1 cellular context compared by ENCODE assay signal in the genomic region with DNA sequence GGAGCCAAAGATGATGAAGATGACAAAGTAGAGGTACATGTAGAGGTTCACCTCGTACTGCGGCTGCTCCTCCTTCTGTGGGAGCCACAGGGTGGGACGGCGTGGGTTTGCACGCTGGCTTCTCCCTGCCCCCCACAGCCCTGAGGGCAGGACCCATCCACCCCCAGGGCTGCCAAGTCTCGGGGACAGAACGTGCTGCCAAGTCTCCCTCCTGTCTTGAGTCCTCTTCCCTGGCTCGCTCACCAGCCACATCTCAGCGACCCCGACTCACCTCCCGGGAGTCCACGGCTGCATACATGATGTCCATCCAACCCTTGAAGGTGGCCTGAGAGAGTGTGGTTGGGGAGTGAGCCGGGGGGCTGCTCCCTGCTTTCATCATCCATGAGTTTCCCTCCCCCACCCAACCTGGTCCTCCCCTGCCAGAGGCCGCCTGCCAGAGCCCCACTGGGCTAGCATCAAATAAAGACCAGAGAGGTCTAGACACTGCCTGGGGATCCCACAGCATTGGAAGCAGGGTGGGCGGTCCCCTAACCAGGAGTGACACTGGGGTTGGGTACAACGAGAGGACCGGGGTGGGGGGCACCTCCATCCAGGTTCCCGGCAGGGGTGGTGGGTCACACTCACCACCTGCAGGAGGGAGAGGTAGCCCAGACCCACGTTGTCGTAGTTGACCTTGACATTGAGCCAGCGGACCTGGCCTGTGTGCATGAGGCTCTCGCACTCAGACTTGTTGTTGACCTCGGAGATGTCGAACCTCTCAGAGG.
TF ChIP-seq lines count a peak whose summit lies in the region.

No MANE protein-coding gene starts in this region.

TF ChIP-seq in HepG2, 621 proteins besides CTCF, POLR2A, EP300 and RAD21 (continues in another document):
- TF ChIP-seq HNF4G (IDR thresholded peaks at IDR 0.05; ENCODE audit: borderline replicate concordance, low read depth, low read length): no peak
- no peak for TF ChIP-seq HNF4G (CRISPR knock-in tag; IDR thresholded peaks at IDR 0.05; ENCODE audit: borderline replicate concordance, low read depth)
- TF ChIP-seq, protein P1, sequence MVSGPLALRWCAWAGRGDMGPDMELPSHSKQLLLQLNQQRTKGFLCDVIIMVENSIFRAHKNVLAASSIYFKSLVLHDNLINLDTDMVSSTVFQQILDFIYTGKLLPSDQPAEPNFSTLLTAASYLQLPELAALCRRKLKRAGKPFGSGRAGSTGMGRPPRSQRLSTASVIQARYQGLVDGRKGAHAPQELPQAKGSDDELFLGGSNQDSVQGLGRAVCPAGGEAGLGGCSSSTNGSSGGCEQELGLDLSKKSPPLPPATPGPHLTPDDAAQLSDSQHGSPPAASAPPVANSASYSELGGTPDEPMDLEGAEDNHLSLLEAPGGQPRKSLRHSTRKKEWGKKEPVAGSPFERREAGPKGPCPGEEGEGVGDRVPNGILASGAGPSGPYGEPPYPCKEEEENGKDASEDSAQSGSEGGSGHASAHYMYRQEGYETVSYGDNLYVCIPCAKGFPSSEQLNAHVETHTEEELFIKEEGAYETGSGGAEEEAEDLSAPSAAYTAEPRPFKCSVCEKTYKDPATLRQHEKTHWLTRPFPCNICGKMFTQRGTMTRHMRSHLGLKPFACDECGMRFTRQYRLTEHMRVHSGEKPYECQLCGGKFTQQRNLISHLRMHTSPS (CRISPR knock-in tag; IDR thresholded peaks at IDR 0.05; ENCODE audit: low read depth): no peak
- TF ChIP-seq, protein P2, sequence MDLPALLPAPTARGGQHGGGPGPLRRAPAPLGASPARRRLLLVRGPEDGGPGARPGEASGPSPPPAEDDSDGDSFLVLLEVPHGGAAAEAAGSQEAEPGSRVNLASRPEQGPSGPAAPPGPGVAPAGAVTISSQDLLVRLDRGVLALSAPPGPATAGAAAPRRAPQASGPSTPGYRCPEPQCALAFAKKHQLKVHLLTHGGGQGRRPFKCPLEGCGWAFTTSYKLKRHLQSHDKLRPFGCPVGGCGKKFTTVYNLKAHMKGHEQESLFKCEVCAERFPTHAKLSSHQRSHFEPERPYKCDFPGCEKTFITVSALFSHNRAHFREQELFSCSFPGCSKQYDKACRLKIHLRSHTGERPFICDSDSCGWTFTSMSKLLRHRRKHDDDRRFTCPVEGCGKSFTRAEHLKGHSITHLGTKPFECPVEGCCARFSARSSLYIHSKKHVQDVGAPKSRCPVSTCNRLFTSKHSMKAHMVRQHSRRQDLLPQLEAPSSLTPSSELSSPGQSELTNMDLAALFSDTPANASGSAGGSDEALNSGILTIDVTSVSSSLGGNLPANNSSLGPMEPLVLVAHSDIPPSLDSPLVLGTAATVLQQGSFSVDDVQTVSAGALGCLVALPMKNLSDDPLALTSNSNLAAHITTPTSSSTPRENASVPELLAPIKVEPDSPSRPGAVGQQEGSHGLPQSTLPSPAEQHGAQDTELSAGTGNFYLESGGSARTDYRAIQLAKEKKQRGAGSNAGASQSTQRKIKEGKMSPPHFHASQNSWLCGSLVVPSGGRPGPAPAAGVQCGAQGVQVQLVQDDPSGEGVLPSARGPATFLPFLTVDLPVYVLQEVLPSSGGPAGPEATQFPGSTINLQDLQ (CRISPR knock-in tag; IDR thresholded peaks at IDR 0.05): no peak
- peak; percentile 15 for TF ChIP-seq SKI (IDR thresholded peaks at IDR 0.05; ENCODE audit: partially characterized antibody)
- TF ChIP-seq ZNF33A (CRISPR knock-in tag; IDR thresholded peaks at IDR 0.05; ENCODE audit: borderline replicate concordance): no peak
- TF ChIP-seq, protein P3, sequence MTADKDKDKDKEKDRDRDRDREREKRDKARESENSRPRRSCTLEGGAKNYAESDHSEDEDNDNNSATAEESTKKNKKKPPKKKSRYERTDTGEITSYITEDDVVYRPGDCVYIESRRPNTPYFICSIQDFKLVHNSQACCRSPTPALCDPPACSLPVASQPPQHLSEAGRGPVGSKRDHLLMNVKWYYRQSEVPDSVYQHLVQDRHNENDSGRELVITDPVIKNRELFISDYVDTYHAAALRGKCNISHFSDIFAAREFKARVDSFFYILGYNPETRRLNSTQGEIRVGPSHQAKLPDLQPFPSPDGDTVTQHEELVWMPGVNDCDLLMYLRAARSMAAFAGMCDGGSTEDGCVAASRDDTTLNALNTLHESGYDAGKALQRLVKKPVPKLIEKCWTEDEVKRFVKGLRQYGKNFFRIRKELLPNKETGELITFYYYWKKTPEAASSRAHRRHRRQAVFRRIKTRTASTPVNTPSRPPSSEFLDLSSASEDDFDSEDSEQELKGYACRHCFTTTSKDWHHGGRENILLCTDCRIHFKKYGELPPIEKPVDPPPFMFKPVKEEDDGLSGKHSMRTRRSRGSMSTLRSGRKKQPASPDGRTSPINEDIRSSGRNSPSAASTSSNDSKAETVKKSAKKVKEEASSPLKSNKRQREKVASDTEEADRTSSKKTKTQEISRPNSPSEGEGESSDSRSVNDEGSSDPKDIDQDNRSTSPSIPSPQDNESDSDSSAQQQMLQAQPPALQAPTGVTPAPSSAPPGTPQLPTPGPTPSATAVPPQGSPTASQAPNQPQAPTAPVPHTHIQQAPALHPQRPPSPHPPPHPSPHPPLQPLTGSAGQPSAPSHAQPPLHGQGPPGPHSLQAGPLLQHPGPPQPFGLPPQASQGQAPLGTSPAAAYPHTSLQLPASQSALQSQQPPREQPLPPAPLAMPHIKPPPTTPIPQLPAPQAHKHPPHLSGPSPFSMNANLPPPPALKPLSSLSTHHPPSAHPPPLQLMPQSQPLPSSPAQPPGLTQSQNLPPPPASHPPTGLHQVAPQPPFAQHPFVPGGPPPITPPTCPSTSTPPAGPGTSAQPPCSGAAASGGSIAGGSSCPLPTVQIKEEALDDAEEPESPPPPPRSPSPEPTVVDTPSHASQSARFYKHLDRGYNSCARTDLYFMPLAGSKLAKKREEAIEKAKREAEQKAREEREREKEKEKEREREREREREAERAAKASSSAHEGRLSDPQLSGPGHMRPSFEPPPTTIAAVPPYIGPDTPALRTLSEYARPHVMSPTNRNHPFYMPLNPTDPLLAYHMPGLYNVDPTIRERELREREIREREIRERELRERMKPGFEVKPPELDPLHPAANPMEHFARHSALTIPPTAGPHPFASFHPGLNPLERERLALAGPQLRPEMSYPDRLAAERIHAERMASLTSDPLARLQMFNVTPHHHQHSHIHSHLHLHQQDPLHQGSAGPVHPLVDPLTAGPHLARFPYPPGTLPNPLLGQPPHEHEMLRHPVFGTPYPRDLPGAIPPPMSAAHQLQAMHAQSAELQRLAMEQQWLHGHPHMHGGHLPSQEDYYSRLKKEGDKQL (CRISPR knock-in tag; IDR thresholded peaks at IDR 0.05; ENCODE audit: low read depth): no peak
- peak; percentile 37; the same call in 1 of the 2 replicates for TF ChIP-seq ZNF563 (CRISPR knock-in tag; IDR thresholded peaks at IDR 0.05)
- TF ChIP-seq, protein P4, sequence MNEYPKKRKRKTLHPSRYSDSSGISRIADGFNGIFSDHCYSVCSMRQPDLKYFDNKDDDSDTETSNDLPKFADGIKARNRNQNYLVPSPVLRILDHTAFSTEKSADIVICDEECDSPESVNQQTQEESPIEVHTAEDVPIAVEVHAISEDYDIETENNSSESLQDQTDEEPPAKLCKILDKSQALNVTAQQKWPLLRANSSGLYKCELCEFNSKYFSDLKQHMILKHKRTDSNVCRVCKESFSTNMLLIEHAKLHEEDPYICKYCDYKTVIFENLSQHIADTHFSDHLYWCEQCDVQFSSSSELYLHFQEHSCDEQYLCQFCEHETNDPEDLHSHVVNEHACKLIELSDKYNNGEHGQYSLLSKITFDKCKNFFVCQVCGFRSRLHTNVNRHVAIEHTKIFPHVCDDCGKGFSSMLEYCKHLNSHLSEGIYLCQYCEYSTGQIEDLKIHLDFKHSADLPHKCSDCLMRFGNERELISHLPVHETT (CRISPR knock-in tag; conservative IDR thresholded peaks at IDR 0.05): no peak
- TF ChIP-seq, protein P5, sequence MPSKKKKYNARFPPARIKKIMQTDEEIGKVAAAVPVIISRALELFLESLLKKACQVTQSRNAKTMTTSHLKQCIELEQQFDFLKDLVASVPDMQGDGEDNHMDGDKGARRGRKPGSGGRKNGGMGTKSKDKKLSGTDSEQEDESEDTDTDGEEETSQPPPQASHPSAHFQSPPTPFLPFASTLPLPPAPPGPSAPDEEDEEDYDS (CRISPR knock-in tag; IDR thresholded peaks at IDR 0.05): no peak
- TF ChIP-seq, protein P6, sequence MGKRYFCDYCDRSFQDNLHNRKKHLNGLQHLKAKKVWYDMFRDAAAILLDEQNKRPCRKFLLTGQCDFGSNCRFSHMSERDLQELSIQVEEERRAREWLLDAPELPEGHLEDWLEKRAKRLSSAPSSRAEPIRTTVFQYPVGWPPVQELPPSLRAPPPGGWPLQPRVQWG (CRISPR knock-in tag; IDR thresholded peaks at IDR 0.05; ENCODE audit: borderline replicate concordance, low read depth): no peak
- TF ChIP-seq ZNF768 (CRISPR knock-in tag; IDR thresholded peaks at IDR 0.05): peak; percentile 97
- no peak for TF ChIP-seq ZNF776 (CRISPR knock-in tag; IDR thresholded peaks at IDR 0.05)
- TF ChIP-seq ZC3H4 (CRISPR knock-in tag; IDR thresholded peaks at IDR 0.05; ENCODE audit: borderline replicate concordance): no peak
- no peak for TF ChIP-seq TAF15 (IDR thresholded peaks at IDR 0.05; ENCODE audit: low read depth, low read length, poor library complexity, severe bottlenecking)
- TF ChIP-seq NFIB (CRISPR knock-in tag; IDR thresholded peaks at IDR 0.05; ENCODE audit: borderline replicate concordance): no peak
- no peak for TF ChIP-seq ZNF33B (CRISPR knock-in tag; IDR thresholded peaks at IDR 0.05)
- TF ChIP-seq, protein P7, sequence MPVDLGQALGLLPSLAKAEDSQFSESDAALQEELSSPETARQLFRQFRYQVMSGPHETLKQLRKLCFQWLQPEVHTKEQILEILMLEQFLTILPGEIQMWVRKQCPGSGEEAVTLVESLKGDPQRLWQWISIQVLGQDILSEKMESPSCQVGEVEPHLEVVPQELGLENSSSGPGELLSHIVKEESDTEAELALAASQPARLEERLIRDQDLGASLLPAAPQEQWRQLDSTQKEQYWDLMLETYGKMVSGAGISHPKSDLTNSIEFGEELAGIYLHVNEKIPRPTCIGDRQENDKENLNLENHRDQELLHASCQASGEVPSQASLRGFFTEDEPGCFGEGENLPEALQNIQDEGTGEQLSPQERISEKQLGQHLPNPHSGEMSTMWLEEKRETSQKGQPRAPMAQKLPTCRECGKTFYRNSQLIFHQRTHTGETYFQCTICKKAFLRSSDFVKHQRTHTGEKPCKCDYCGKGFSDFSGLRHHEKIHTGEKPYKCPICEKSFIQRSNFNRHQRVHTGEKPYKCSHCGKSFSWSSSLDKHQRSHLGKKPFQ (CRISPR knock-in tag; IDR thresholded peaks at IDR 0.05; ENCODE audit: insufficient replicate concordance): no peak
- no peak for TF ChIP-seq ARNTL (CRISPR knock-in tag; IDR thresholded peaks at IDR 0.05)
- no peak for TF ChIP-seq NRL (CRISPR knock-in tag; IDR thresholded peaks at IDR 0.05; ENCODE audit: borderline replicate concordance)
- TF ChIP-seq CENPT (CRISPR knock-in tag; IDR thresholded peaks at IDR 0.05; ENCODE audit: low read depth): no peak
- TF ChIP-seq, protein P8, sequence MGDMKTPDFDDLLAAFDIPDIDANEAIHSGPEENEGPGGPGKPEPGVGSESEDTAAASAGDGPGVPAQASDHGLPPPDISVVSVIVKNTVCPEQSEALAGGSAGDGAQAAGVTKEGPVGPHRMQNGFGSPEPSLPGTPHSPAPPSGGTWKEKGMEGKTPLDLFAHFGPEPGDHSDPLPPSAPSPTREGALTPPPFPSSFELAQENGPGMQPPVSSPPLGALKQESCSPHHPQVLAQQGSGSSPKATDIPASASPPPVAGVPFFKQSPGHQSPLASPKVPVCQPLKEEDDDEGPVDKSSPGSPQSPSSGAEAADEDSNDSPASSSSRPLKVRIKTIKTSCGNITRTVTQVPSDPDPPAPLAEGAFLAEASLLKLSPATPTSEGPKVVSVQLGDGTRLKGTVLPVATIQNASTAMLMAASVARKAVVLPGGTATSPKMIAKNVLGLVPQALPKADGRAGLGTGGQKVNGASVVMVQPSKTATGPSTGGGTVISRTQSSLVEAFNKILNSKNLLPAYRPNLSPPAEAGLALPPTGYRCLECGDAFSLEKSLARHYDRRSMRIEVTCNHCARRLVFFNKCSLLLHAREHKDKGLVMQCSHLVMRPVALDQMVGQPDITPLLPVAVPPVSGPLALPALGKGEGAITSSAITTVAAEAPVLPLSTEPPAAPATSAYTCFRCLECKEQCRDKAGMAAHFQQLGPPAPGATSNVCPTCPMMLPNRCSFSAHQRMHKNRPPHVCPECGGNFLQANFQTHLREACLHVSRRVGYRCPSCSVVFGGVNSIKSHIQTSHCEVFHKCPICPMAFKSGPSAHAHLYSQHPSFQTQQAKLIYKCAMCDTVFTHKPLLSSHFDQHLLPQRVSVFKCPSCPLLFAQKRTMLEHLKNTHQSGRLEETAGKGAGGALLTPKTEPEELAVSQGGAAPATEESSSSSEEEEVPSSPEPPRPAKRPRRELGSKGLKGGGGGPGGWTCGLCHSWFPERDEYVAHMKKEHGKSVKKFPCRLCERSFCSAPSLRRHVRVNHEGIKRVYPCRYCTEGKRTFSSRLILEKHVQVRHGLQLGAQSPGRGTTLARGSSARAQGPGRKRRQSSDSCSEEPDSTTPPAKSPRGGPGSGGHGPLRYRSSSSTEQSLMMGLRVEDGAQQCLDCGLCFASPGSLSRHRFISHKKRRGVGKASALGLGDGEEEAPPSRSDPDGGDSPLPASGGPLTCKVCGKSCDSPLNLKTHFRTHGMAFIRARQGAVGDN (CRISPR knock-in tag; IDR thresholded peaks at IDR 0.05): peak; percentile 8; the same call in 1 of the 2 replicates
- no peak for TF ChIP-seq ZMYM2 (CRISPR knock-in tag; IDR thresholded peaks at IDR 0.05)
- TF ChIP-seq ZMYM3 (CRISPR knock-in tag; IDR thresholded peaks at IDR 0.05): peak; percentile 89
- no peak for TF ChIP-seq AGO2 (optimal IDR thresholded peaks at IDR 0.05; ENCODE audit: low read depth, low read length)
- no peak for TF ChIP-seq MATR3 (CRISPR knock-in tag; IDR thresholded peaks at IDR 0.05)
- no peak for TF ChIP-seq MBNL3 (CRISPR knock-in tag; conservative IDR thresholded peaks at IDR 0.05)
- TF ChIP-seq, protein P9, sequence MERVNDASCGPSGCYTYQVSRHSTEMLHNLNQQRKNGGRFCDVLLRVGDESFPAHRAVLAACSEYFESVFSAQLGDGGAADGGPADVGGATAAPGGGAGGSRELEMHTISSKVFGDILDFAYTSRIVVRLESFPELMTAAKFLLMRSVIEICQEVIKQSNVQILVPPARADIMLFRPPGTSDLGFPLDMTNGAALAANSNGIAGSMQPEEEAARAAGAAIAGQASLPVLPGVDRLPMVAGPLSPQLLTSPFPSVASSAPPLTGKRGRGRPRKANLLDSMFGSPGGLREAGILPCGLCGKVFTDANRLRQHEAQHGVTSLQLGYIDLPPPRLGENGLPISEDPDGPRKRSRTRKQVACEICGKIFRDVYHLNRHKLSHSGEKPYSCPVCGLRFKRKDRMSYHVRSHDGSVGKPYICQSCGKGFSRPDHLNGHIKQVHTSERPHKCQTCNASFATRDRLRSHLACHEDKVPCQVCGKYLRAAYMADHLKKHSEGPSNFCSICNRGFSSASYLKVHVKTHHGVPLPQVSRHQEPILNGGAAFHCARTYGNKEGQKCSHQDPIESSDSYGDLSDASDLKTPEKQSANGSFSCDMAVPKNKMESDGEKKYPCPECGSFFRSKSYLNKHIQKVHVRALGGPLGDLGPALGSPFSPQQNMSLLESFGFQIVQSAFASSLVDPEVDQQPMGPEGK (CRISPR knock-in tag; IDR thresholded peaks at IDR 0.05): no peak
- TF ChIP-seq ZNF121 (CRISPR knock-in tag; IDR thresholded peaks at IDR 0.05): no peak
- TF ChIP-seq, protein P10, sequence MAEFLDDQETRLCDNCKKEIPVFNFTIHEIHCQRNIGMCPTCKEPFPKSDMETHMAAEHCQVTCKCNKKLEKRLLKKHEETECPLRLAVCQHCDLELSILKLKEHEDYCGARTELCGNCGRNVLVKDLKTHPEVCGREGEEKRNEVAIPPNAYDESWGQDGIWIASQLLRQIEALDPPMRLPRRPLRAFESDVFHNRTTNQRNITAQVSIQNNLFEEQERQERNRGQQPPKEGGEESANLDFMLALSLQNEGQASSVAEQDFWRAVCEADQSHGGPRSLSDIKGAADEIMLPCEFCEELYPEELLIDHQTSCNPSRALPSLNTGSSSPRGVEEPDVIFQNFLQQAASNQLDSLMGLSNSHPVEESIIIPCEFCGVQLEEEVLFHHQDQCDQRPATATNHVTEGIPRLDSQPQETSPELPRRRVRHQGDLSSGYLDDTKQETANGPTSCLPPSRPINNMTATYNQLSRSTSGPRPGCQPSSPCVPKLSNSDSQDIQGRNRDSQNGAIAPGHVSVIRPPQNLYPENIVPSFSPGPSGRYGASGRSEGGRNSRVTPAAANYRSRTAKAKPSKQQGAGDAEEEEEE (CRISPR knock-in tag; IDR thresholded peaks at IDR 0.05; ENCODE audit: borderline replicate concordance): no peak
